Comparison of ENCODE assay signal across 7 cellular contexts in the genomic region with DNA sequence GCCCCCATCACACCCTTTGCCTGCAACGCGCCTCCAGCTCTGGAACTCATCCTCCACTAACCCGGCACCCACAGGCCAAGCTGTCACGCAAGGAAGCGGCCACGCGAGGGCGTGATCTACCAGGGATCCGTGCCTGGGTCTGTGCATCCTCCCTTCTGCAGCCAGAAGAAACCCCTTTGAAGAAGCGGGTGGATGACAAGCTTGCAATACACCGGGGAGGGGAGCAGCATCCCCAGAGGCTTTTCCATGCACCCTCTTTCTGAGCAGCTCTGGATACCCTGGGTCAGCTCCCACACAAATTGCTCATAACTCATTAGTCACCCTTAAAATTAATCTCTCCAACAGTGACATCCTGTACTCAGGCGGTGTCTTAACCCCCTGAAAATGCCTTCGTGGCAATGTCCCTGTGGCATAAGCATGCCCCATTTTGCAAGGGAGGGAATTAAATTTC.
DNase-seq lines count a peak whose midpoint lies in the region; ATAC-seq and TF ChIP-seq lines count a peak whose summit lies in the region.

No MANE protein-coding gene starts in this region.

- TF ChIP-seq CTCF in GM10266 (IDR thresholded peaks at IDR 0.05; ENCODE audit: control insufficient read depth, insufficient read depth, low read depth, missing control alignments): peak; percentile 64

- no peak for ATAC-seq in GM18520 (IDR thresholded peaks at IDR 0.05; ENCODE audit: unreplicated experiment)

- DNase-seq in GM10266 (ENCODE audit: extremely low spot score): peak; percentile 49
- peak; percentile 28 for DNase-seq in LoVo (ENCODE audit: low spot score)
- peak; percentile 67 for DNase-seq in T-helper 9 cell
- DNase-seq in amygdala (lab: John Stamatoyannopoulos, UW): peak in 54 of 56 donors; percentile 11 to 89 (median 60)
- peak in 48 of 51 donors; percentile 8 to 84 (median 58) for DNase-seq in hypothalamus (lab: John Stamatoyannopoulos, UW)
- DNase-seq in stimulated activated CD4-positive, alpha-beta T cell treated with anti-CD3 and anti-CD28 coated beads, Interleukin-12 subunit alpha, Interleukin-12 subunit beta, amount 100 ng/mL, for 24 hours (ENCODE audit: low read depth in 2 of 2): peak; percentile 54 to 69
